In genomic region chr6:31877651-31878161, GRCh38 we compare ENCODE assay signal across 15 cellular contexts. TPM values are rescaled to one million over a fixed set of nuclear protein-coding genes. Genes with fewer than 3 reads are reported as not detected.
DNase-seq lines count a peak whose midpoint lies in the region; ATAC-seq and TF ChIP-seq lines count a peak whose summit lies in the region.
"Had no signal": no experiment of that assay in that cellular context is flagged by ENCODE, and none has a peak within 500 bp of the region (broad histone marks: within the 10 kb centered on the region; RNA-seq: fewer than 3 reads in every experiment).

No MANE protein-coding gene starts in this region.

- peaks cover 20% of the 10 kb centered on the region for H3K36me3 Mint-ChIP-seq in central memory CD8-positive, alpha-beta T cell (ENCODE audit: insufficient read depth)
- peaks cover 36% of the 10 kb centered on the region for H3K36me3 Mint-ChIP-seq in nephron progenitor cell (ENCODE audit: low read depth)
- H3K36me3 Mint-ChIP-seq in activated T-helper 2 cell treated with anti-CD3 and anti-CD28 coated beads, Interferon-gamma antibody, Interleukin-2, Interleukin-4, amounts not matched to agents 10 μg/mL and 5 μg/mL and 100 μg/mL, durations not matched to agents 14 hours and 24 hours and 36 hours (ENCODE audit: low read depth): peaks cover 28% of the 10 kb centered on the region
- peaks cover 26% of the 10 kb centered on the region for H3K36me3 Mint-ChIP-seq in activated CD4-positive, alpha-beta memory T cell treated with anti-CD3 and anti-CD28 coated beads, Interleukin-2, amount 10 ng/mL, durations not matched to agents 7 days and 5 days (ENCODE audit: low read depth)

- H3K27ac ChIP-seq in C4-2B: peak overlapping the region; percentile 86
- no peak overlapping the region for H3K27ac ChIP-seq in HEK293 (ENCODE audit: extremely low read depth, low read depth, low read length)
- H3K27ac ChIP-seq: gastrocnemius medialis had no signal

- ATAC-seq in central memory CD8-positive, alpha-beta T cell (replicated peaks; ENCODE audit: extremely low read depth, poor library complexity, severe bottlenecking): no peak
- ATAC-seq: gastrocnemius medialis had no signal

- DNase-seq in central memory CD8-positive, alpha-beta T cell (ENCODE audit: low spot score in 2 of 2): no peak
- DNase-seq in nephron progenitor cell (no peak), posterior vena cava (ENCODE audit: low spot score) (no peak)
- no peak for DNase-seq in activated T-helper 2 cell treated with anti-CD3 and anti-CD28 coated beads, Interferon-gamma antibody, Interleukin-2, Interleukin-4, amounts not matched to agents 10 μg/mL and 5 μg/mL and 100 μg/mL, durations not matched to agents 14 hours and 24 hours and 36 hours (ENCODE audit: low spot score)
- DNase-seq in activated CD4-positive, alpha-beta memory T cell treated with anti-CD3 and anti-CD28 coated beads, Interleukin-2, amount 10 ng/mL, durations not matched to agents 7 days and 5 days: no peak
- no peak for DNase-seq in activated CD4-positive, alpha-beta T cell treated with anti-CD3 and anti-CD28 coated beads for 4 hours
- DNase-seq: gastrocnemius medialis; islet precursor cell; NCI-H2227 treated with DMSO at 0.1 percent for 48 hours; stimulated activated CD4-positive, alpha-beta T cell treated with anti-CD3 and anti-CD28 coated beads, Interleukin-2, amount 100 ng/mL, for 24 hours; stimulated activated naive B cell treated with anti-CD40 and anti-IgM and Interleukin-4, amounts not matched to agents 10 μg/mL and 1 μg/mL and 100 μg/mL, for 72 hours had no signal

- H3K27ac Mint-ChIP-seq in central memory CD8-positive, alpha-beta T cell (ENCODE audit: low read depth): peak overlapping the region; percentile 29
- H3K27ac Mint-ChIP-seq in nephron progenitor cell: peak overlapping the region; percentile 85
- no peak overlapping the region for H3K27ac Mint-ChIP-seq in activated T-helper 2 cell treated with anti-CD3 and anti-CD28 coated beads, Interferon-gamma antibody, Interleukin-2, Interleukin-4, amounts not matched to agents 10 μg/mL and 5 μg/mL and 100 μg/mL, durations not matched to agents 14 hours and 24 hours and 36 hours
- no peak overlapping the region for H3K27ac Mint-ChIP-seq in activated CD4-positive, alpha-beta memory T cell treated with anti-CD3 and anti-CD28 coated beads, Interleukin-2, amount 10 ng/mL, durations not matched to agents 7 days and 5 days
- H3K27ac Mint-ChIP-seq: B cell had no signal

- H3K4me3 Mint-ChIP-seq in central memory CD8-positive, alpha-beta T cell: no peak overlapping the region
- no peak overlapping the region for H3K4me3 Mint-ChIP-seq in nephron progenitor cell
- H3K4me3 Mint-ChIP-seq in activated T-helper 2 cell treated with anti-CD3 and anti-CD28 coated beads, Interferon-gamma antibody, Interleukin-2, Interleukin-4, amounts not matched to agents 10 μg/mL and 5 μg/mL and 100 μg/mL, durations not matched to agents 14 hours and 24 hours and 36 hours (ENCODE audit: low read depth): no peak overlapping the region
- no peak overlapping the region for H3K4me3 Mint-ChIP-seq in activated CD4-positive, alpha-beta memory T cell treated with anti-CD3 and anti-CD28 coated beads, Interleukin-2, amount 10 ng/mL, durations not matched to agents 7 days and 5 days
- H3K4me3 Mint-ChIP-seq: B cell; stimulated activated naive B cell treated with anti-CD40 and anti-IgM and Interleukin-4, amounts not matched to agents 10 μg/mL and 1 μg/mL and 100 μg/mL, for 72 hours had no signal

- TF ChIP-seq CTCF in C4-2B (conservative IDR thresholded peaks at IDR 0.05): no peak
- no peak for TF ChIP-seq CTCF in HEK293 (tag by site-specific recombination; IDR thresholded peaks at IDR 0.05)
- TF ChIP-seq CTCF in nephron progenitor cell (IDR thresholded peaks at IDR 0.05): no peak

- intact Hi-C loops in activated T-helper 2 cell treated with anti-CD3 and anti-CD28 coated beads, Interferon-gamma antibody, Interleukin-2, Interleukin-4, amounts not matched to agents 10 μg/mL and 5 μg/mL and 100 μg/mL, durations not matched to agents 14 hours and 24 hours and 36 hours (cut with micrococcal nuclease): no loop called here
- intact Hi-C loops in posterior vena cava (cut with DNase I): no loop called here

- H3K4me3 ChIP-seq in HEK293 (ENCODE audit: low read depth, low read length): no peak overlapping the region
- H3K4me3 ChIP-seq: gastrocnemius medialis had no signal

- H3K9me3 Mint-ChIP-seq in central memory CD8-positive, alpha-beta T cell: no peaks in the 10 kb centered on the region
- H3K9me3 Mint-ChIP-seq in nephron progenitor cell: no peaks in the 10 kb centered on the region
- H3K9me3 Mint-ChIP-seq in activated T-helper 2 cell treated with anti-CD3 and anti-CD28 coated beads, Interferon-gamma antibody, Interleukin-2, Interleukin-4, amounts not matched to agents 10 μg/mL and 5 μg/mL and 100 μg/mL, durations not matched to agents 14 hours and 24 hours and 36 hours: no peaks in the 10 kb centered on the region
- H3K9me3 Mint-ChIP-seq in activated CD4-positive, alpha-beta memory T cell treated with anti-CD3 and anti-CD28 coated beads, Interleukin-2, amount 10 ng/mL, durations not matched to agents 7 days and 5 days: no peaks in the 10 kb centered on the region
- H3K9me3 Mint-ChIP-seq: stimulated activated naive B cell treated with anti-CD40 and anti-IgM and Interleukin-4, amounts not matched to agents 10 μg/mL and 1 μg/mL and 100 μg/mL, for 72 hours had no signal

- no peaks in the 10 kb centered on the region; the same call in 1 of the 2 replicates for H3K4me1 ChIP-seq in HEK293 (ENCODE audit: control insufficient read depth, insufficient read depth, low read length)
- H3K4me1 ChIP-seq: gastrocnemius medialis had no signal

- no peaks in the 10 kb centered on the region for H3K27me3 Mint-ChIP-seq in central memory CD8-positive, alpha-beta T cell
- H3K27me3 Mint-ChIP-seq in nephron progenitor cell (ENCODE audit: low read depth, poor library complexity): peaks cover 4% of the 10 kb centered on the region
- no peaks in the 10 kb centered on the region for H3K27me3 Mint-ChIP-seq in activated T-helper 2 cell treated with anti-CD3 and anti-CD28 coated beads, Interferon-gamma antibody, Interleukin-2, Interleukin-4, amounts not matched to agents 10 μg/mL and 5 μg/mL and 100 μg/mL, durations not matched to agents 14 hours and 24 hours and 36 hours (ENCODE audit: low read depth)
- no peaks in the 10 kb centered on the region for H3K27me3 Mint-ChIP-seq in activated CD4-positive, alpha-beta memory T cell treated with anti-CD3 and anti-CD28 coated beads, Interleukin-2, amount 10 ng/mL, durations not matched to agents 7 days and 5 days
- H3K27me3 Mint-ChIP-seq: B cell; stimulated activated naive B cell treated with anti-CD40 and anti-IgM and Interleukin-4, amounts not matched to agents 10 μg/mL and 1 μg/mL and 100 μg/mL, for 72 hours had no signal

- POLR2A ChIA-PET in HEK293 (lab: Yijun Ruan, JAX): interaction anchor here (0.8 kb wide), 1 partner anchor 50 kb away, joined by 3 read pairs; the partner anchor contains the start of gene HSPA1B
- POLR2A ChIA-PET in activated CD4-positive, alpha-beta memory T cell treated with anti-CD3 and anti-CD28 coated beads, Interleukin-2, amount 10 ng/mL, durations not matched to agents 7 days and 5 days (lab: Charles Lee): no interaction called here

- H3K9me3 ChIP-seq in HEK293 (ENCODE audit: control insufficient read depth, insufficient read depth, low read depth, low read length): no peaks in the 10 kb centered on the region
- H3K9me3 ChIP-seq: gastrocnemius medialis had no signal

- no peaks in the 10 kb centered on the region for H3K4me1 Mint-ChIP-seq in central memory CD8-positive, alpha-beta T cell
- H3K4me1 Mint-ChIP-seq in nephron progenitor cell: peaks cover 31% of the 10 kb centered on the region
- peaks cover 4% of the 10 kb centered on the region for H3K4me1 Mint-ChIP-seq in activated T-helper 2 cell treated with anti-CD3 and anti-CD28 coated beads, Interferon-gamma antibody, Interleukin-2, Interleukin-4, amounts not matched to agents 10 μg/mL and 5 μg/mL and 100 μg/mL, durations not matched to agents 14 hours and 24 hours and 36 hours (ENCODE audit: low read depth)
- H3K4me1 Mint-ChIP-seq in activated CD4-positive, alpha-beta memory T cell treated with anti-CD3 and anti-CD28 coated beads, Interleukin-2, amount 10 ng/mL, durations not matched to agents 7 days and 5 days: peaks cover 2% of the 10 kb centered on the region
- H3K4me1 Mint-ChIP-seq: B cell had no signal

- H3K36me3 ChIP-seq in HEK293 (ENCODE audit: control insufficient read depth in 2 of 2, insufficient read depth in 1 of 2, low read length in 2 of 2): peaks cover 18 to 31% of the 10 kb centered on the region in 2 experiments

- CTCF ChIA-PET in HEK293 (lab: Yijun Ruan, JAX): interaction anchor here (0.6 to 0.8 kb wide), 2 partner anchors 10 to 65 kb away, joined by 3 read pairs; no protein-coding TSS in a partner anchor
- CTCF ChIA-PET in activated CD4-positive, alpha-beta memory T cell treated with anti-CD3 and anti-CD28 coated beads, Interleukin-2, amount 10 ng/mL, durations not matched to agents 7 days and 5 days (lab: Charles Lee): no interaction called here

RNA-seq across cellular contexts. Expression of gene SLC44A4, which starts 1.1 kb away (rescaled TPM):
- 0.18 TPM in 1 of 2 replicates, not detected in the other for total RNA-seq in activated T-helper 2 cell treated with anti-CD3 and anti-CD28 coated beads, Interferon-gamma antibody, Interleukin-2, Interleukin-4, amounts not matched to agents 10 μg/mL and 5 μg/mL and 100 μg/mL, durations not matched to agents 14 hours and 24 hours and 36 hours
- total RNA-seq in activated CD4-positive, alpha-beta memory T cell treated with anti-CD3 and anti-CD28 coated beads, Interleukin-2, amount 10 ng/mL, durations not matched to agents 7 days and 5 days: under 1 TPM in 1 of 2 experiments, not detected in 1; 0.38 TPM
- under 1 TPM; 0.33 to 0.65 TPM for total RNA-seq in posterior vena cava
- total RNA-seq: B cell, LHCN-M2 had no signal

RNA-seq across cellular contexts. Expression of gene NEU1, which starts 15.1 kb away (rescaled TPM):
- 21.3 and 21.6 TPM in 2 replicates for total RNA-seq in activated T-helper 2 cell treated with anti-CD3 and anti-CD28 coated beads, Interferon-gamma antibody, Interleukin-2, Interleukin-4, amounts not matched to agents 10 μg/mL and 5 μg/mL and 100 μg/mL, durations not matched to agents 14 hours and 24 hours and 36 hours
- total RNA-seq in activated CD4-positive, alpha-beta memory T cell treated with anti-CD3 and anti-CD28 coated beads, Interleukin-2, amount 10 ng/mL, durations not matched to agents 7 days and 5 days: 10 to 100 TPM; 29.2 to 29.6 TPM
- total RNA-seq in posterior vena cava: 10 to 100 TPM; 22.2 to 29.0 TPM

RNA-seq across cellular contexts. Expression of gene EHMT2, which starts 19.8 kb away (rescaled TPM):
- 76.3 and 76.5 TPM in 2 replicates for total RNA-seq in activated T-helper 2 cell treated with anti-CD3 and anti-CD28 coated beads, Interferon-gamma antibody, Interleukin-2, Interleukin-4, amounts not matched to agents 10 μg/mL and 5 μg/mL and 100 μg/mL, durations not matched to agents 14 hours and 24 hours and 36 hours
- 10 to 100 TPM; 57.0 to 58.4 TPM for total RNA-seq in activated CD4-positive, alpha-beta memory T cell treated with anti-CD3 and anti-CD28 coated beads, Interleukin-2, amount 10 ng/mL, durations not matched to agents 7 days and 5 days
- 10 to 100 TPM; 24.0 to 26.8 TPM for total RNA-seq in posterior vena cava

RNA-seq across cellular contexts. Expression of gene ZBTB12, which starts 24.2 kb away (rescaled TPM):
- 4.8 and 4.9 TPM in 2 replicates for total RNA-seq in activated T-helper 2 cell treated with anti-CD3 and anti-CD28 coated beads, Interferon-gamma antibody, Interleukin-2, Interleukin-4, amounts not matched to agents 10 μg/mL and 5 μg/mL and 100 μg/mL, durations not matched to agents 14 hours and 24 hours and 36 hours
- total RNA-seq in activated CD4-positive, alpha-beta memory T cell treated with anti-CD3 and anti-CD28 coated beads, Interleukin-2, amount 10 ng/mL, durations not matched to agents 7 days and 5 days: 1 to 10 TPM in 1 of 2 experiments, under 1 TPM in 1; 0.98 to 1.1 TPM
- total RNA-seq in posterior vena cava: 1 to 10 TPM; 3.6 to 4.2 TPM

RNA-seq across cellular contexts. Expression of gene C2, which starts 49.8 kb away (rescaled TPM):
- 1.1 and 1.4 TPM in 2 replicates for total RNA-seq in activated T-helper 2 cell treated with anti-CD3 and anti-CD28 coated beads, Interferon-gamma antibody, Interleukin-2, Interleukin-4, amounts not matched to agents 10 μg/mL and 5 μg/mL and 100 μg/mL, durations not matched to agents 14 hours and 24 hours and 36 hours
- 1 to 10 TPM in 1 of 2 experiments, under 1 TPM in 1; 0.45 to 1.0 TPM for total RNA-seq in activated CD4-positive, alpha-beta memory T cell treated with anti-CD3 and anti-CD28 coated beads, Interleukin-2, amount 10 ng/mL, durations not matched to agents 7 days and 5 days
- 10 to 100 TPM; 14.0 to 59.6 TPM for total RNA-seq in posterior vena cava

Comparison
In these comparisons a context has a peak if more than half of its experiments do, and no peak if none do; other contexts are left out.
1. H3K27ac Mint-ChIP-seq: peak in central memory CD8-positive, alpha-beta T cell (single experiment) and nephron progenitor cell (single experiment); none in activated T-helper 2 cell treated with anti-CD3 and anti-CD28 coated beads, Interferon-gamma antibody, Interleukin-2, Interleukin-4, amounts not matched to agents 10 μg/mL and 5 μg/mL and 100 μg/mL, durations not matched to agents 14 hours and 24 hours and 36 hours (single experiment) and activated CD4-positive, alpha-beta memory T cell treated with anti-CD3 and anti-CD28 coated beads, Interleukin-2, amount 10 ng/mL, durations not matched to agents 7 days and 5 days (single experiment).